ENCODE assay signal across 15 cellular contexts in genomic region chr18:389658-390357, GRCh38.
DNase-seq lines count a peak whose midpoint lies in the region; ATAC-seq, FAIRE-seq and TF ChIP-seq lines count a peak whose summit lies in the region.
"Had no signal": no experiment of that assay in that cellular context is flagged by ENCODE, and none has a peak within 500 bp of the region (broad histone marks: within the 10 kb centered on the region; RNA-seq: fewer than 3 reads in every experiment).

No MANE protein-coding gene starts in this region.

- TF ChIP-seq EP300 in GM12878 (IDR thresholded peaks at IDR 0.05; ENCODE audit: borderline replicate concordance in 1 of 2, control insufficient read depth in 1 of 2, low read depth in 2 of 2, low read length in 2 of 2) = no peak

- H3K27ac ChIP-seq in GM12878 (ENCODE audit: control insufficient read depth, insufficient read depth) = no peak overlapping the region
- H3K27ac ChIP-seq: adrenal gland, neural progenitor cell, stomach had no signal

- 9% methylated on average over 7 of the region's 7 CpGs for WGBS in GM12878 (ENCODE audit: insufficient coverage, insufficient replicate concordance, low lambda C conversion rate, missing lambda C conversion rate)

- H3K36me3 Mint-ChIP-seq in activated CD4-positive, alpha-beta T cell treated with anti-CD3 and anti-CD28 coated beads for 36 hours (ENCODE audit: low read depth) = no peaks in the 10 kb centered on the region

- no peaks in the 10 kb centered on the region; a peak in 1 of 4 replicates for H3K27me3 ChIP-seq in GM12878 (replicated peaks in 1 of 2; ENCODE audit: control insufficient read depth in 2 of 2, insufficient read depth in 2 of 2, low read length in 1 of 2)
- peaks cover 14% of the 10 kb centered on the region for H3K27me3 ChIP-seq in HAP-1 (ENCODE audit: low read depth)
- H3K27me3 ChIP-seq: adrenal gland, neural progenitor cell, stomach had no signal

- H2AFZ ChIP-seq in GM12878 (ENCODE audit: control insufficient read depth, low read depth, low read length) = no peak overlapping the region
- H2AFZ ChIP-seq: neural progenitor cell had no signal

- RAD21 ChIA-PET in GM12878 (lab: Charles Lee; ENCODE audit: unreplicated experiment) = no interaction called here

- no peak overlapping the region for H3K4me2 ChIP-seq in GM12878 (ENCODE audit: control insufficient read depth, insufficient read depth)
- H3K4me2 ChIP-seq: neural progenitor cell had no signal

- DNase-seq in NCI-H345 (lab: John Stamatoyannopoulos, UW) (peak; percentile 12), NCI-H345 treated with DMSO at 0.1 percent for 48 hours (lab: John Stamatoyannopoulos, UW; ENCODE audit: unreplicated experiment) (no peak), GM12878 (ENCODE audit: low read depth, low spot score) (peak; percentile 11), renal cortical epithelial cell (ENCODE audit: low read depth) (peak; percentile 64), erythroblast (lab: John Stamatoyannopoulos, UW) (no peak), HAP-1 (ENCODE audit: low spot score in 2 of 2) (no peak)
- DNase-seq in activated CD4-positive, alpha-beta T cell treated with anti-CD3 and anti-CD28 coated beads for 36 hours = no peak
- DNase-seq: activated CD4-positive, alpha-beta memory T cell treated with anti-CD3 and anti-CD28 coated beads, Interleukin-2, amount 10 ng/mL, durations not matched to agents 7 days and 5 days; adrenal gland; NCI-H526 treated with DMSO at 0.1 percent for 48 hours; stimulated activated CD4-positive, alpha-beta T cell treated with anti-CD3 and anti-CD28 coated beads, Interleukin-2, amount 100 ng/mL, for 24 hours; stomach had no signal

- no peaks in the 10 kb centered on the region for H3K4me1 ChIP-seq in GM12878 (ENCODE audit: control insufficient read depth, insufficient read depth, low read length)
- no peaks in the 10 kb centered on the region for H3K4me1 ChIP-seq in HAP-1
- H3K4me1 ChIP-seq: adrenal gland, neural progenitor cell had no signal

- H3K79me2 ChIP-seq in GM12878 (ENCODE audit: control insufficient read depth, insufficient read depth, low read length) = no peaks in the 10 kb centered on the region

- H4K20me1 ChIP-seq in GM12878 (ENCODE audit: control insufficient read depth, insufficient read depth) = no peaks in the 10 kb centered on the region

- FAIRE-seq in GM12878 (lab: Jason Lieb, UNC) = no peak
- FAIRE-seq: A204.1 had no signal

- ATAC-seq in HG03039 (IDR thresholded peaks at IDR 0.05; ENCODE audit: unreplicated experiment) (peak; percentile 67), GM12878 (no peak)
- ATAC-seq in activated CD4-positive, alpha-beta T cell treated with anti-CD3 and anti-CD28 coated beads for 36 hours = no peak

- H3K9me3 ChIP-seq in GM12878 (replicated peaks; ENCODE audit: control insufficient read depth, insufficient read depth, low read length) (no peaks in the 10 kb centered on the region), HAP-1 (no peaks in the 10 kb centered on the region)
- H3K9me3 ChIP-seq: adrenal gland, stomach had no signal

- intact Hi-C loops in GM12878 (cut with micrococcal nuclease; ENCODE audit: unreplicated experiment) = no loop called here
- intact Hi-C loops in activated CD4-positive, alpha-beta T cell treated with anti-CD3 and anti-CD28 coated beads for 36 hours (cut with DNase I, micrococcal nuclease) = no loop called here

- no peaks in the 10 kb centered on the region for H3K36me3 ChIP-seq in GM12878 (ENCODE audit: control insufficient read depth in 2 of 2, insufficient read depth in 2 of 2, low read length in 1 of 2)
- no peaks in the 10 kb centered on the region for H3K36me3 ChIP-seq in HAP-1 (replicated peaks)
- H3K36me3 ChIP-seq: adrenal gland, neural progenitor cell, stomach had no signal

- TF ChIP-seq RAD21 in GM12878 (IDR thresholded peaks at IDR 0.05; ENCODE audit: insufficient read depth, low read depth, low read length) = no peak

- no peak overlapping the region for H3K4me3 Mint-ChIP-seq in activated CD4-positive, alpha-beta T cell treated with anti-CD3 and anti-CD28 coated beads for 36 hours
- H3K4me3 Mint-ChIP-seq: activated CD4-positive, alpha-beta memory T cell treated with anti-CD3 and anti-CD28 coated beads, Interleukin-2, amount 10 ng/mL, durations not matched to agents 7 days and 5 days; neural progenitor cell had no signal

- H3K4me3 ChIP-seq in GM12878 (no peak overlapping the region), HAP-1 (no peak overlapping the region)
- H3K4me3 ChIP-seq: adrenal gland, neural progenitor cell, stomach had no signal

- H3K27me3 Mint-ChIP-seq in activated CD4-positive, alpha-beta T cell treated with anti-CD3 and anti-CD28 coated beads for 36 hours = peaks cover 4% of the 10 kb centered on the region

- H3K27ac Mint-ChIP-seq in activated CD4-positive, alpha-beta T cell treated with anti-CD3 and anti-CD28 coated beads for 36 hours = no peak overlapping the region
- H3K27ac Mint-ChIP-seq: activated CD4-positive, alpha-beta memory T cell treated with anti-CD3 and anti-CD28 coated beads, Interleukin-2, amount 10 ng/mL, durations not matched to agents 7 days and 5 days had no signal

- no TSS peak for BruUV-seq in GM12878 (replicated peaks; lab: Mats Ljungman, UMichigan)

- no peak for TF ChIP-seq CTCF in GM12878 (IDR thresholded peaks at IDR 0.05 in 2 of 3, conservative IDR thresholded peaks at IDR 0.05 in 1 of 3; ENCODE audit: control insufficient read depth in 2 of 3, extremely low read depth in 1 of 3, insufficient read depth in 1 of 3, low read depth in 3 of 3, low read length in 3 of 3)

- TF ChIP-seq POLR2A in GM12878 (IDR thresholded peaks at IDR 0.05; ENCODE audit: low read depth, low read length) (no peak), erythroblast (IDR thresholded peaks at IDR 0.05; ENCODE audit: low read length) (no peak)

- no peak overlapping the region for H3K9ac ChIP-seq in GM12878 (ENCODE audit: control insufficient read depth, insufficient read depth, low read length)
- H3K9ac ChIP-seq: neural progenitor cell had no signal

- CTCF ChIA-PET in GM12878 (lab: Yijun Ruan, JAX) = no interaction called here
- CTCF ChIA-PET in activated CD4-positive, alpha-beta T cell treated with anti-CD3 and anti-CD28 coated beads for 36 hours (lab: Charles Lee) = no interaction called here

- H3K4me1 Mint-ChIP-seq in activated CD4-positive, alpha-beta T cell treated with anti-CD3 and anti-CD28 coated beads for 36 hours = no peaks in the 10 kb centered on the region
- H3K4me1 Mint-ChIP-seq: activated CD4-positive, alpha-beta memory T cell treated with anti-CD3 and anti-CD28 coated beads, Interleukin-2, amount 10 ng/mL, durations not matched to agents 7 days and 5 days had no signal

- in situ Hi-C loops in GM12878 (cut with MboI) = no loop called here
- in situ Hi-C loops in HAP-1 (cut with MboI; ENCODE audit: low sequenced_read_pairs) = no loop called here

- POLR2A ChIA-PET in GM12878 (lab: Charles Lee) = no interaction called here
- POLR2A ChIA-PET in activated CD4-positive, alpha-beta T cell treated with anti-CD3 and anti-CD28 coated beads for 36 hours (lab: Charles Lee) = no interaction called here

- no peaks in the 10 kb centered on the region for H3K9me3 Mint-ChIP-seq in activated CD4-positive, alpha-beta T cell treated with anti-CD3 and anti-CD28 coated beads for 36 hours (ENCODE audit: low read depth)
- H3K9me3 Mint-ChIP-seq: activated CD4-positive, alpha-beta memory T cell treated with anti-CD3 and anti-CD28 coated beads, Interleukin-2, amount 10 ng/mL, durations not matched to agents 7 days and 5 days had no signal

- SMC1A ChIA-PET in GM12878 (lab: Charles Lee; ENCODE audit: uncharacterized antibody, unreplicated experiment) = no interaction called here

TF ChIP-seq in GM12878, 131 proteins besides CTCF, POLR2A, EP300 and RAD21 (continues in another document):
- no peak for TF ChIP-seq CEBPZ (IDR thresholded peaks at IDR 0.05; ENCODE audit: low read depth, low read length)
- TF ChIP-seq RUNX3 (IDR thresholded peaks at IDR 0.05; ENCODE audit: low read length) = peak; percentile 47; the same call in 1 of the 2 replicates
- no peak for TF ChIP-seq BCL3 (IDR thresholded peaks at IDR 0.05; ENCODE audit: borderline replicate concordance, insufficient read depth, low read depth, low read length, poor library complexity, severe bottlenecking)

Comparison
In these comparisons a context has a peak if more than half of its experiments do, and no peak if none do; other contexts are left out.
1. DNase-seq: peak in NCI-H345 (single experiment), GM12878 (single experiment) and renal cortical epithelial cell (single experiment); none in NCI-H345 treated with DMSO at 0.1 percent for 48 hours (single experiment), activated CD4-positive, alpha-beta T cell treated with anti-CD3 and anti-CD28 coated beads for 36 hours (single experiment), erythroblast (0 of 2) and HAP-1 (0 of 2).